In genomic region chr10:60958892-60959601, GRCh38 we compare ENCODE assay signal across 17 cellular contexts. TPM values are rescaled to one million over a fixed set of nuclear protein-coding genes. Genes with fewer than 3 reads are reported as not detected.
A peak's percentile ranks its signal among the peaks of the same experiment; 100 is the strongest.
DNase-seq lines count a peak whose midpoint lies in the region; ATAC-seq and TF ChIP-seq lines count a peak whose summit lies in the region.
"Had no signal": no experiment of that assay in that cellular context is flagged by ENCODE, and none has a peak within 500 bp of the region (broad histone marks: within the 10 kb centered on the region; RNA-seq: fewer than 3 reads in every experiment).

No MANE protein-coding gene starts in this region.

- no peaks in the 10 kb centered on the region for H3K36me3 ChIP-seq in BE2C
- H3K36me3 ChIP-seq: gastroesophageal sphincter had no signal

- no peak overlapping the region; the same call in 1 of the 2 replicates for H3K4me3 ChIP-seq in BE2C (ENCODE audit: low read depth, low read length)
- no peak overlapping the region for H3K4me3 ChIP-seq in choroid plexus epithelial cell (ENCODE audit: low read depth, low read length)
- H3K4me3 ChIP-seq: gastroesophageal sphincter had no signal

- H3K27me3 Mint-ChIP-seq in nephron (ENCODE audit: low read depth): no peaks in the 10 kb centered on the region
- H3K27me3 Mint-ChIP-seq: naive B cell had no signal

- H3K27me3 ChIP-seq in BE2C: no peaks in the 10 kb centered on the region
- H3K27me3 ChIP-seq: gastroesophageal sphincter had no signal

- ATAC-seq in stimulated activated effector memory CD8-positive, alpha-beta T cell treated with anti-CD3 and anti-CD28 coated beads, Interleukin-12 subunit alpha, Interleukin-12 subunit beta, amount 100 ng/mL, for 72 hours: no peak
- ATAC-seq: activated CD8-positive, alpha-beta T cell treated with anti-CD3 and anti-CD28 coated beads for 36 hours; gastroesophageal sphincter; left ventricle myocardium superior; stimulated activated naive CD8-positive, alpha-beta T cell treated with anti-CD3 and anti-CD28 coated beads, Interleukin-15, Interleukin-2, amounts not matched to agents 100 U/mL and 50 U/mL, for 24 hours had no signal

- POLR2A ChIA-PET in GM10248 (lab: Yijun Ruan, JAX): no interaction called here

- TF ChIP-seq CTCF in BE2C (IDR thresholded peaks at IDR 0.05; ENCODE audit: low read depth, low read length) (no peak), choroid plexus epithelial cell (conservative IDR thresholded peaks at IDR 0.05; ENCODE audit: low read depth, low read length) (no peak), nephron (IDR thresholded peaks at IDR 0.05; ENCODE audit: unreplicated experiment in 3 of 3) (no peak), GM10248 (IDR thresholded peaks at IDR 0.05; ENCODE audit: control extremely low read depth, extremely low read depth, low read depth, missing control alignments) (no peak)

- H3K27ac Mint-ChIP-seq in nephron: peak overlapping the region; percentile 16 to 54 (median 44)
- H3K27ac Mint-ChIP-seq in stimulated activated effector memory CD8-positive, alpha-beta T cell treated with anti-CD3 and anti-CD28 coated beads, Interleukin-12 subunit alpha, Interleukin-12 subunit beta, amount 100 ng/mL, for 72 hours: no peak overlapping the region
- H3K27ac Mint-ChIP-seq: activated CD8-positive, alpha-beta T cell treated with anti-CD3 and anti-CD28 coated beads for 36 hours; activated T-helper 1 cell treated with anti-CD3 and anti-CD28 coated beads, Interleukin-12 subunit alpha, Interleukin-12 subunit beta, Interleukin-2, Interleukin-4 antibody, amounts not matched to agents 30 ng/mL and 10 ng/mL and 1 ng/mL, durations not matched to agents 14 hours and 24 hours and 36 hours had no signal

- H3K4me1 ChIP-seq in BE2C: peaks cover 22% of the 10 kb centered on the region; the same call in 1 of the 2 replicates

- H3K9me3 Mint-ChIP-seq in nephron: no peaks in the 10 kb centered on the region
- H3K9me3 Mint-ChIP-seq in stimulated activated effector memory CD8-positive, alpha-beta T cell treated with anti-CD3 and anti-CD28 coated beads, Interleukin-12 subunit alpha, Interleukin-12 subunit beta, amount 100 ng/mL, for 72 hours: no peaks in the 10 kb centered on the region
- H3K9me3 Mint-ChIP-seq: activated CD8-positive, alpha-beta T cell treated with anti-CD3 and anti-CD28 coated beads for 36 hours; activated T-helper 1 cell treated with anti-CD3 and anti-CD28 coated beads, Interleukin-12 subunit alpha, Interleukin-12 subunit beta, Interleukin-2, Interleukin-4 antibody, amounts not matched to agents 30 ng/mL and 10 ng/mL and 1 ng/mL, durations not matched to agents 14 hours and 24 hours and 36 hours; central memory CD8-positive, alpha-beta T cell; naive B cell had no signal

- DNase-seq in BE2C (peak; percentile 33), OCI-M1 (lab: John Stamatoyannopoulos, UW) (peak; percentile 21), choroid plexus epithelial cell (ENCODE audit: low read depth) (peak; percentile 56), NOMO-1 treated with DMSO at 0.1 percent for 48 hours (lab: John Stamatoyannopoulos, UW; ENCODE audit: unreplicated experiment) (no peak), GM10248 (ENCODE audit: extremely low spot score) (no peak)
- DNase-seq in stimulated activated effector memory CD8-positive, alpha-beta T cell treated with anti-CD3 and anti-CD28 coated beads, Interleukin-12 subunit alpha, Interleukin-12 subunit beta, amount 100 ng/mL, for 72 hours (ENCODE audit: low spot score in 2 of 2): no peak
- DNase-seq in activated CD4-positive, alpha-beta T cell treated with anti-CD3 and anti-CD28 coated beads for 48 hours: no peak
- DNase-seq: activated CD8-positive, alpha-beta T cell treated with anti-CD3 and anti-CD28 coated beads for 36 hours; left ventricle myocardium superior; naive B cell; NCI-H2029; NCI-H524; stimulated activated naive CD8-positive, alpha-beta T cell treated with anti-CD3 and anti-CD28 coated beads, Interleukin-15, Interleukin-2, amounts not matched to agents 100 U/mL and 50 U/mL, for 24 hours had no signal

- H3K4me1 Mint-ChIP-seq in nephron: peaks cover 5% of the 10 kb centered on the region
- H3K4me1 Mint-ChIP-seq in stimulated activated effector memory CD8-positive, alpha-beta T cell treated with anti-CD3 and anti-CD28 coated beads, Interleukin-12 subunit alpha, Interleukin-12 subunit beta, amount 100 ng/mL, for 72 hours: no peaks in the 10 kb centered on the region
- H3K4me1 Mint-ChIP-seq: central memory CD8-positive, alpha-beta T cell had no signal

- no peaks in the 10 kb centered on the region for H3K36me3 Mint-ChIP-seq in nephron (ENCODE audit: low read depth)
- no peaks in the 10 kb centered on the region for H3K36me3 Mint-ChIP-seq in stimulated activated effector memory CD8-positive, alpha-beta T cell treated with anti-CD3 and anti-CD28 coated beads, Interleukin-12 subunit alpha, Interleukin-12 subunit beta, amount 100 ng/mL, for 72 hours
- H3K36me3 Mint-ChIP-seq: naive B cell had no signal

- CTCF ChIA-PET in GM10248 (lab: Yijun Ruan, JAX): interaction anchor here (0.8 to 3.9 kb wide), 5 partner anchors 9 to 140 kb away, joined by 3 to 19 read pairs (median 5); no protein-coding TSS in a partner anchor

- H3K4me3 Mint-ChIP-seq in nephron: no peak overlapping the region
- no peak overlapping the region for H3K4me3 Mint-ChIP-seq in stimulated activated effector memory CD8-positive, alpha-beta T cell treated with anti-CD3 and anti-CD28 coated beads, Interleukin-12 subunit alpha, Interleukin-12 subunit beta, amount 100 ng/mL, for 72 hours
- H3K4me3 Mint-ChIP-seq: activated CD8-positive, alpha-beta T cell treated with anti-CD3 and anti-CD28 coated beads for 36 hours; activated T-helper 1 cell treated with anti-CD3 and anti-CD28 coated beads, Interleukin-12 subunit alpha, Interleukin-12 subunit beta, Interleukin-2, Interleukin-4 antibody, amounts not matched to agents 30 ng/mL and 10 ng/mL and 1 ng/mL, durations not matched to agents 14 hours and 24 hours and 36 hours; central memory CD8-positive, alpha-beta T cell; naive B cell had no signal

- H3K9me3 ChIP-seq in BE2C: no peaks in the 10 kb centered on the region
- H3K9me3 ChIP-seq: gastroesophageal sphincter had no signal

RNA-seq across cellular contexts. Expression of gene RHOBTB1, which starts 15.1 kb away (rescaled TPM):
- polyA plus RNA-seq in BE2C (2012; ENCODE audit: insufficient read depth, insufficient read length, low read depth): 3.6 TPM

Comparison
In these comparisons a context has a peak if more than half of its experiments do, and no peak if none do; other contexts are left out.
1. DNase-seq: peak in BE2C (single experiment), OCI-M1 (single experiment) and choroid plexus epithelial cell (single experiment); none in stimulated activated effector memory CD8-positive, alpha-beta T cell treated with anti-CD3 and anti-CD28 coated beads, Interleukin-12 subunit alpha, Interleukin-12 subunit beta, amount 100 ng/mL, for 72 hours (0 of 2), NOMO-1 treated with DMSO at 0.1 percent for 48 hours (single experiment), activated CD4-positive, alpha-beta T cell treated with anti-CD3 and anti-CD28 coated beads for 48 hours (single experiment) and GM10248 (single experiment).